14 cellular contexts compared by ENCODE assay signal in the genomic region with DNA sequence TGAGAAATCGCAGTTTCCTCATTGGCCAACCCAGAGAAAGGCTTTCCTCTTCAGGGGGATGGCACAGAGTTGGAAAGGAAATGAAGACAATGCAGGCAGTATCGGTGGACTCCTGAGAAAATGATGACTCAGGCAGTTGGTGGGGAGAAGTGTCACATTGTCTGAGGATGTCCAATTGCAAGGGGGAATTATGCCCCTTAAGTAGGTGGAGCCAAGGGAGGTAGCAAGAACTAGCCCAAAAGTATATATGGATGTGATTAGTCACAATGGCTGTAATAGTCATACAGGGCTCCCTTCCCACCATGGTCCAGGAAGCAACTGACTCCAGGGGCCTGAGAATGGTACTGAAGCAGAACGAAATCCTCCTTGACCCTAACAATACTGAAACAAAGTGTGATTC. TPM values are rescaled to one million over a fixed set of nuclear protein-coding genes. Genes with fewer than 3 reads are reported as not detected.
DNase-seq lines count a peak whose midpoint lies in the region; ATAC-seq, FAIRE-seq and TF ChIP-seq lines count a peak whose summit lies in the region.
"Had no signal": no experiment of that assay in that cellular context is flagged by ENCODE, and none has a peak within 500 bp of the region (broad histone marks: within the 10 kb centered on the region; RNA-seq: fewer than 3 reads in every experiment).

No MANE protein-coding gene starts in this region.

- no peak overlapping the region for H3K4me3 Mint-ChIP-seq in CD8-positive, alpha-beta memory T cell
- H3K4me3 Mint-ChIP-seq: activated CD4-positive, alpha-beta T cell treated with anti-CD3 and anti-CD28 coated beads for 36 hours; immature natural killer cell had no signal

- TF ChIP-seq POLR2A in A549 (IDR thresholded peaks at IDR 0.05; ENCODE audit: low read length) = no peak

- H3K4me3 ChIP-seq in A549 (no peak overlapping the region), RWPE2 (ENCODE audit: severe bottlenecking) (no peak overlapping the region)
- no peak overlapping the region for H3K4me3 ChIP-seq in CD8-positive, alpha-beta memory T cell (ENCODE audit: low read length)

- FAIRE-seq in A549 (lab: Jason Lieb, UNC) = no peak
- FAIRE-seq: D721Med had no signal

- DNase-seq in A549 (ENCODE audit: low read depth in 1 of 2, low spot score in 1 of 2) (peak in 1 of 2 experiments; percentile 17), RWPE2 (ENCODE audit: low spot score) (no peak), fibroblast of peridontal ligament (ENCODE audit: extremely low read depth) (peak; percentile 51), GM19238 (ENCODE audit: insufficient read length, low spot score) (no peak), superior temporal gyrus (ENCODE audit: extremely low spot score) (no peak), NCI-H2196 (lab: John Stamatoyannopoulos, UW; ENCODE audit: unreplicated experiment) (no peak)
- no peak for DNase-seq in CD8-positive, alpha-beta memory T cell
- DNase-seq: activated CD4-positive, alpha-beta T cell treated with anti-CD3 and anti-CD28 coated beads for 36 hours; foreskin melanocyte; immature natural killer cell; NCI-H2171 had no signal

- WGBS in A549 (ENCODE audit: missing lambda C conversion rate) = 81% methylated on average over 3 of the region's 3 CpGs

- no peaks in the 10 kb centered on the region for H3K36me3 Mint-ChIP-seq in CD8-positive, alpha-beta memory T cell
- H3K36me3 Mint-ChIP-seq: immature natural killer cell had no signal

- H3K4me1 Mint-ChIP-seq in CD8-positive, alpha-beta memory T cell = no peaks in the 10 kb centered on the region
- H3K4me1 Mint-ChIP-seq: activated CD4-positive, alpha-beta T cell treated with anti-CD3 and anti-CD28 coated beads for 36 hours; immature natural killer cell had no signal

- TF ChIP-seq CTCF in A549 (IDR thresholded peaks at IDR 0.05) (no peak), RWPE2 (IDR thresholded peaks at IDR 0.05; ENCODE audit: poor library complexity, severe bottlenecking) (no peak)

- peak overlapping the region in 1 of 2 experiments; percentile 15; a peak in 3 of 6 replicates for H3K27ac ChIP-seq in A549
- peak overlapping the region; percentile 97 for H3K27ac ChIP-seq in RWPE2 (ENCODE audit: poor library complexity, severe bottlenecking)
- H3K27ac ChIP-seq in CD8-positive, alpha-beta memory T cell (ENCODE audit: low read depth, low read length) = no peak overlapping the region

- no peaks in the 10 kb centered on the region for H3K27me3 ChIP-seq in RWPE2 (ENCODE audit: insufficient read depth, poor library complexity, severe bottlenecking)
- H3K27me3 ChIP-seq in CD8-positive, alpha-beta memory T cell (ENCODE audit: insufficient read depth, low read length, poor library complexity, severe bottlenecking) = no peaks in the 10 kb centered on the region

- H3K9me3 Mint-ChIP-seq in CD8-positive, alpha-beta memory T cell = peaks cover 0 to 6% (median 2%) of the 10 kb centered on the region in 5 donors

- CTCF ChIA-PET in A549 (lab: Yijun Ruan, JAX) = no interaction called here
- CTCF ChIA-PET in CD8-positive, alpha-beta memory T cell (lab: Charles Lee) = no interaction called here

- POLR2A ChIA-PET in A549 (lab: Yijun Ruan, JAX) = no interaction called here
- POLR2A ChIA-PET in CD8-positive, alpha-beta memory T cell (lab: Charles Lee) = no interaction called here

- peaks cover 3 to 12% of the 10 kb centered on the region in 2 donors for H3K27me3 Mint-ChIP-seq in CD8-positive, alpha-beta memory T cell

- no peaks in the 10 kb centered on the region; the same call in 1 of the 2 replicates for H3K36me3 ChIP-seq in RWPE2 (ENCODE audit: low read depth)
- H3K36me3 ChIP-seq in CD8-positive, alpha-beta memory T cell (ENCODE audit: insufficient read depth, low read length) = no peaks in the 10 kb centered on the region

- H3K27ac Mint-ChIP-seq in CD8-positive, alpha-beta memory T cell = no peak overlapping the region
- H3K27ac Mint-ChIP-seq: activated CD4-positive, alpha-beta T cell treated with anti-CD3 and anti-CD28 coated beads for 36 hours; immature natural killer cell had no signal

- no peak overlapping the region for H3K4me2 ChIP-seq in A549

- no peak for TF ChIP-seq RAD21 in A549 (conservative IDR thresholded peaks at IDR 0.05 in 1 of 2, IDR thresholded peaks at IDR 0.05 in 1 of 2)

- H3K4me1 ChIP-seq in A549 = peaks cover 12% of the 10 kb centered on the region
- peaks cover 20% of the 10 kb centered on the region for H3K4me1 ChIP-seq in RWPE2 (ENCODE audit: insufficient read depth, poor library complexity, severe bottlenecking)
- no peaks in the 10 kb centered on the region for H3K4me1 ChIP-seq in CD8-positive, alpha-beta memory T cell (ENCODE audit: insufficient read depth, low read length)

- ATAC-seq in A549 (peak in 1 of 2 experiments; percentile 50; a peak in 3 of 6 replicates), HG02610 (IDR thresholded peaks at IDR 0.05; ENCODE audit: unreplicated experiment) (peak; percentile 58), RWPE2 (ENCODE audit: low read depth) (peak; percentile 79)
- ATAC-seq: activated CD4-positive, alpha-beta T cell treated with anti-CD3 and anti-CD28 coated beads for 36 hours had no signal

- no peak for TF ChIP-seq EP300 in A549 (IDR thresholded peaks at IDR 0.05)

- H3K9me3 ChIP-seq in A549 (no peaks in the 10 kb centered on the region), RWPE2 (ENCODE audit: severe bottlenecking) (peaks cover 2% of the 10 kb centered on the region)
- H3K9me3 ChIP-seq in CD8-positive, alpha-beta memory T cell (ENCODE audit: low read length) = no peaks in the 10 kb centered on the region

TF ChIP-seq in A549, 52 proteins besides CTCF, POLR2A, EP300 and RAD21:
- TF ChIP-seq, protein P1, sequence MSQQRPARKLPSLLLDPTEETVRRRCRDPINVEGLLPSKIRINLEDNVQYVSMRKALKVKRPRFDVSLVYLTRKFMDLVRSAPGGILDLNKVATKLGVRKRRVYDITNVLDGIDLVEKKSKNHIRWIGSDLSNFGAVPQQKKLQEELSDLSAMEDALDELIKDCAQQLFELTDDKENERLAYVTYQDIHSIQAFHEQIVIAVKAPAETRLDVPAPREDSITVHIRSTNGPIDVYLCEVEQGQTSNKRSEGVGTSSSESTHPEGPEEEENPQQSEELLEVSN (IDR thresholded peaks at IDR 0.05; ENCODE audit: borderline replicate concordance, low read depth) = no peak
- TF ChIP-seq MAFK (IDR thresholded peaks at IDR 0.05; ENCODE audit: partially characterized antibody) = peak; percentile 92

RNA-seq across cellular contexts. Expression of a gene that starts 58.3 kb away (rescaled TPM):
- polyA plus RNA-seq in A549 (2011; rRNA removed) (59.5 and 61.4 TPM in 2 replicates), A549 (2017; fragmentation: RNase III; extraction: RNeasy Plus Mini Kit Qiagen cat#74134 plus additional on column Dnase treatment) (62.2 to 64.1 TPM (median 63.8 TPM) in 3 replicates)
- 25.3 and 28.2 TPM in 2 replicates for polyA plus RNA-seq in A549 (2012; cell fraction: cytosol; rRNA removed)
- polyA plus RNA-seq in A549 (2012; cell fraction: nucleus; rRNA removed) = 61.4 and 73.8 TPM in 2 replicates
- polyA minus RNA-seq in A549 (2011; rRNA and poly(A)+ RNA removed) = 125 and 165 TPM in 2 replicates
- total RNA-seq in CD8-positive, alpha-beta memory T cell = not detected
- polyA plus RNA-seq in CD8-positive, alpha-beta memory T cell = not detected
- total RNA-seq: T-helper 1 cell treated with Interleukin-12 subunit alpha and Interleukin-12 subunit beta and Interleukin-4 antibody, amounts not matched to agents 30 ng/mL and 1 ng/mL, for 36 hours had no signal
- polyA plus RNA-seq: immature natural killer cell had no signal

Comparison
In these comparisons a context has a peak if more than half of its experiments do, and no peak if none do; other contexts are left out.
1. RNA of a gene that starts 58.3 kb away (polyA plus RNA-seq): 25.3 to 73.8 TPM in A549; not detected in CD8-positive, alpha-beta memory T cell (single experiment); every median in the first group is over 10 times any median in the second.